In genomic region chr22:17638432-17639237, GRCh38 we compare ENCODE assay signal across 1 cellular context.
TF ChIP-seq lines count a peak whose summit lies in the region.

A gene with protein sequence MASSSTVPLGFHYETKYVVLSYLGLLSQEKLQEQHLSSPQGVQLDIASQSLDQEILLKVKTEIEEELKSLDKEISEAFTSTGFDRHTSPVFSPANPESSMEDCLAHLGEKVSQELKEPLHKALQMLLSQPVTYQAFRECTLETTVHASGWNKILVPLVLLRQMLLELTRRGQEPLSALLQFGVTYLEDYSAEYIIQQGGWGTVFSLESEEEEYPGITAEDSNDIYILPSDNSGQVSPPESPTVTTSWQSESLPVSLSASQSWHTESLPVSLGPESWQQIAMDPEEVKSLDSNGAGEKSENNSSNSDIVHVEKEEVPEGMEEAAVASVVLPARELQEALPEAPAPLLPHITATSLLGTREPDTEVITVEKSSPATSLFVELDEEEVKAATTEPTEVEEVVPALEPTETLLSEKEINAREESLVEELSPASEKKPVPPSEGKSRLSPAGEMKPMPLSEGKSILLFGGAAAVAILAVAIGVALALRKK (plus strand): TSS chr22:17638757. CDS start chr22:17655712, 16,955 bp downstream.

TF ChIP-seq in HepG2, 621 proteins besides CTCF, POLR2A, EP300 and RAD21 (continued from another document and continues in another):
- TF ChIP-seq PAXIP1 (CRISPR knock-in tag; conservative IDR thresholded peaks at IDR 0.05) (peak; percentile 69), CBX2 (IDR thresholded peaks at IDR 0.05; ENCODE audit: low read depth, low read length) (no peak), CBX2 (CRISPR knock-in tag; IDR thresholded peaks at IDR 0.05; ENCODE audit: low read depth) (no peak), ARNT (IDR thresholded peaks at IDR 0.05) (no peak), RNF2 (conservative IDR thresholded peaks at IDR 0.05; ENCODE audit: low read depth) (no peak), ZC3H4 (CRISPR knock-in tag; IDR thresholded peaks at IDR 0.05; ENCODE audit: borderline replicate concordance) (no peak), ATAD3A (CRISPR knock-in tag; IDR thresholded peaks at IDR 0.05) (no peak), SIX1 (CRISPR knock-in tag; IDR thresholded peaks at IDR 0.05; ENCODE audit: borderline replicate concordance) (0 out of 2 replicates have a peak, but pooled peaks have one; percentile 10), FOXA3 (CRISPR knock-in tag; IDR thresholded peaks at IDR 0.05) (peak; percentile 43; the same call in 1 of the 2 replicates), BRF2 (CRISPR knock-in tag; IDR thresholded peaks at IDR 0.05) (no peak), ZNF678 (CRISPR knock-in tag; IDR thresholded peaks at IDR 0.05) (0 out of 2 replicates have a peak, but pooled peaks have one; percentile 27), ETV6 (CRISPR knock-in tag; conservative IDR thresholded peaks at IDR 0.05) (peak; percentile 21; the same call in 1 of the 2 replicates), ZNF33B (CRISPR knock-in tag; IDR thresholded peaks at IDR 0.05) (no peak), ZMAT3 (CRISPR knock-in tag; conservative IDR thresholded peaks at IDR 0.05) (peak; percentile 72; the same call in 1 of the 2 replicates), THYN1 (CRISPR knock-in tag; IDR thresholded peaks at IDR 0.05; ENCODE audit: borderline replicate concordance, low read depth) (no peak), SSRP1 (CRISPR knock-in tag; IDR thresholded peaks at IDR 0.05) (no peak), ZNF484 (CRISPR knock-in tag; IDR thresholded peaks at IDR 0.05; ENCODE audit: borderline replicate concordance, low read depth) (no peak), ZNF180 (CRISPR knock-in tag; IDR thresholded peaks at IDR 0.05; ENCODE audit: borderline replicate concordance, low read depth) (0 out of 2 replicates have a peak, but pooled peaks have one; percentile 30), ZNF337 (CRISPR knock-in tag; IDR thresholded peaks at IDR 0.05; ENCODE audit: borderline replicate concordance, low read depth) (no peak), SIN3A (IDR thresholded peaks at IDR 0.05; ENCODE audit: borderline replicate concordance, low read depth, low read length) (no peak), TP53 (CRISPR knock-in tag; conservative IDR thresholded peaks at IDR 0.05) (no peak; the same call in 1 of the 2 replicates), NCOR1 (IDR thresholded peaks at IDR 0.05; ENCODE audit: borderline replicate concordance, low read length) (no peak), ZNF143 (CRISPR knock-in tag; IDR thresholded peaks at IDR 0.05) (no peak), ZNF790 (CRISPR knock-in tag; IDR thresholded peaks at IDR 0.05; ENCODE audit: borderline replicate concordance) (no peak), ZFP37 (CRISPR knock-in tag; IDR thresholded peaks at IDR 0.05; ENCODE audit: borderline replicate concordance) (no peak), SP140L (CRISPR knock-in tag; IDR thresholded peaks at IDR 0.05; ENCODE audit: borderline replicate concordance) (no peak), ZFYVE20 (CRISPR knock-in tag; IDR thresholded peaks at IDR 0.05; ENCODE audit: borderline replicate concordance, low read depth) (no peak), RCOR2 (CRISPR knock-in tag; IDR thresholded peaks at IDR 0.05) (no peak), SP4 (CRISPR knock-in tag; IDR thresholded peaks at IDR 0.05) (peak; percentile 86), ZNF883 (CRISPR knock-in tag; IDR thresholded peaks at IDR 0.05; ENCODE audit: not compliant biosample characterization) (peak; percentile 64), RFX3 (CRISPR knock-in tag; IDR thresholded peaks at IDR 0.05) (no peak), ZBTB3 (CRISPR knock-in tag; IDR thresholded peaks at IDR 0.05; ENCODE audit: borderline replicate concordance, low read depth) (peak; percentile 39; the same call in 1 of the 2 replicates), STAG1 (CRISPR knock-in tag; IDR thresholded peaks at IDR 0.05) (no peak), NFE2L1 (CRISPR knock-in tag; IDR thresholded peaks at IDR 0.05; ENCODE audit: borderline replicate concordance) (0 out of 2 replicates have a peak, but pooled peaks have one; percentile 59)
- TF ChIP-seq, protein P1, sequence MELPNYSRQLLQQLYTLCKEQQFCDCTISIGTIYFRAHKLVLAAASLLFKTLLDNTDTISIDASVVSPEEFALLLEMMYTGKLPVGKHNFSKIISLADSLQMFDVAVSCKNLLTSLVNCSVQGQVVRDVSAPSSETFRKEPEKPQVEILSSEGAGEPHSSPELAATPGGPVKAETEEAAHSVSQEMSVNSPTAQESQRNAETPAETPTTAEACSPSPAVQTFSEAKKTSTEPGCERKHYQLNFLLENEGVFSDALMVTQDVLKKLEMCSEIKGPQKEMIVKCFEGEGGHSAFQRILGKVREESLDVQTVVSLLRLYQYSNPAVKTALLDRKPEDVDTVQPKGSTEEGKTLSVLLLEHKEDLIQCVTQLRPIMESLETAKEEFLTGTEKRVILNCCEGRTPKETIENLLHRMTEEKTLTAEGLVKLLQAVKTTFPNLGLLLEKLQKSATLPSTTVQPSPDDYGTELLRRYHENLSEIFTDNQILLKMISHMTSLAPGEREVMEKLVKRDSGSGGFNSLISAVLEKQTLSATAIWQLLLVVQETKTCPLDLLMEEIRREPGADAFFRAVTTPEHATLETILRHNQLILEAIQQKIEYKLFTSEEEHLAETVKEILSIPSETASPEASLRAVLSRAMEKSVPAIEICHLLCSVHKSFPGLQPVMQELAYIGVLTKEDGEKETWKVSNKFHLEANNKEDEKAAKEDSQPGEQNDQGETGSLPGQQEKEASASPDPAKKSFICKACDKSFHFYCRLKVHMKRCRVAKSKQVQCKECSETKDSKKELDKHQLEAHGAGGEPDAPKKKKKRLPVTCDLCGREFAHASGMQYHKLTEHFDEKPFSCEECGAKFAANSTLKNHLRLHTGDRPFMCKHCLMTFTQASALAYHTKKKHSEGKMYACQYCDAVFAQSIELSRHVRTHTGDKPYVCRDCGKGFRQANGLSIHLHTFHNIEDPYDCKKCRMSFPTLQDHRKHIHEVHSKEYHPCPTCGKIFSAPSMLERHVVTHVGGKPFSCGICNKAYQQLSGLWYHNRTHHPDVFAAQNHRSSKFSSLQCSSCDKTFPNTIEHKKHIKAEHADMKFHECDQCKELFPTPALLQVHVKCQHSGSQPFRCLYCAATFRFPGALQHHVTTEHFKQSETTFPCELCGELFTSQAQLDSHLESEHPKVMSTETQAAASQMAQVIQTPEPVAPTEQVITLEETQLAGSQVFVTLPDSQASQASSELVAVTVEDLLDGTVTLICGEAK (IDR thresholded peaks at IDR 0.05): no peak
- TF ChIP-seq, protein P1 (CRISPR knock-in tag; IDR thresholded peaks at IDR 0.05): peak; percentile 48
- TF ChIP-seq, protein P2, sequence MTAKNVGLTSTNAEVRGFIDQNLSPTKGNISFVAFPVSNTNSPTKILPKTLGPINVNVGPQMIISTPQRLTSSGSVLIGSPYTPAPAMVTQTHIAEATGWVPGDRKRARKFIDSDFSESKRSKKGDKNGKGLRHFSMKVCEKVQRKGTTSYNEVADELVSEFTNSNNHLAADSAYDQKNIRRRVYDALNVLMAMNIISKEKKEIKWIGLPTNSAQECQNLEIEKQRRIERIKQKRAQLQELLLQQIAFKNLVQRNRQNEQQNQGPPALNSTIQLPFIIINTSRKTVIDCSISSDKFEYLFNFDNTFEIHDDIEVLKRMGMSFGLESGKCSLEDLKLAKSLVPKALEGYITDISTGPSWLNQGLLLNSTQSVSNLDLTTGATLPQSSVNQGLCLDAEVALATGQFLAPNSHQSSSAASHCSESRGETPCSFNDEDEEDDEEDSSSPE (CRISPR knock-in tag; IDR thresholded peaks at IDR 0.05): peak; percentile 60
- TF ChIP-seq, protein P3, sequence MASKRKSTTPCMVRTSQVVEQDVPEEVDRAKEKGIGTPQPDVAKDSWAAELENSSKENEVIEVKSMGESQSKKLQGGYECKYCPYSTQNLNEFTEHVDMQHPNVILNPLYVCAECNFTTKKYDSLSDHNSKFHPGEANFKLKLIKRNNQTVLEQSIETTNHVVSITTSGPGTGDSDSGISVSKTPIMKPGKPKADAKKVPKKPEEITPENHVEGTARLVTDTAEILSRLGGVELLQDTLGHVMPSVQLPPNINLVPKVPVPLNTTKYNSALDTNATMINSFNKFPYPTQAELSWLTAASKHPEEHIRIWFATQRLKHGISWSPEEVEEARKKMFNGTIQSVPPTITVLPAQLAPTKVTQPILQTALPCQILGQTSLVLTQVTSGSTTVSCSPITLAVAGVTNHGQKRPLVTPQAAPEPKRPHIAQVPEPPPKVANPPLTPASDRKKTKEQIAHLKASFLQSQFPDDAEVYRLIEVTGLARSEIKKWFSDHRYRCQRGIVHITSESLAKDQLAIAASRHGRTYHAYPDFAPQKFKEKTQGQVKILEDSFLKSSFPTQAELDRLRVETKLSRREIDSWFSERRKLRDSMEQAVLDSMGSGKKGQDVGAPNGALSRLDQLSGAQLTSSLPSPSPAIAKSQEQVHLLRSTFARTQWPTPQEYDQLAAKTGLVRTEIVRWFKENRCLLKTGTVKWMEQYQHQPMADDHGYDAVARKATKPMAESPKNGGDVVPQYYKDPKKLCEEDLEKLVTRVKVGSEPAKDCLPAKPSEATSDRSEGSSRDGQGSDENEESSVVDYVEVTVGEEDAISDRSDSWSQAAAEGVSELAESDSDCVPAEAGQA (IDR thresholded peaks at IDR 0.05; ENCODE audit: low read depth): peak; percentile 90
- TF ChIP-seq, protein P3 (CRISPR knock-in tag; IDR thresholded peaks at IDR 0.05; ENCODE audit: borderline replicate concordance): no peak
- TF ChIP-seq, protein P4, sequence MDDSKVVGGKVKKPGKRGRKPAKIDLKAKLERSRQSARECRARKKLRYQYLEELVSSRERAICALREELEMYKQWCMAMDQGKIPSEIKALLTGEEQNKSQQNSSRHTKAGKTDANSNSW (CRISPR knock-in tag; IDR thresholded peaks at IDR 0.05; ENCODE audit: borderline replicate concordance): no peak
